In the genomic region with DNA sequence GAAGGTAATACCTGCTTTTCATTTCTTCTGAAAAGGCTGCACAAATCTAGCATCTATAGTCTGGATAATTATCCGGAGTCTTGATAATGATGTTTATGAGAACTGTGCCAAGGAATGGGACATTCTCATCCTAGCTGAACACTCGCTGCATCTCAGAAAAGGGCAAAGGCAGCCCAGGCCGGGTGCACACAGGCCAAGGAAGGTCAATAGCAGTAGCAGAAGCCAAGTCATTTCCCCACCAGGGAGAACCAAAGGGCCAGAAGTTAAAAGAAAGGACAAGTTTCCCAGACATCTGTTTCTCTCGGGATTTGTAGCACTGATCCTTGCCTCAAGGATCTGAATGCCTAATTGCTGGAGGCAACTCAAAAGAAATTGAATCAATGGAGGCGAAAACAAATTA, we compare ENCODE assay signal across 17 cellular contexts.
"Had no signal": no experiment of that assay in that cellular context is flagged by ENCODE, and none has a peak within 500 bp of the region (broad histone marks: within the 10 kb centered on the region; RNA-seq: fewer than 3 reads in every experiment).

No MANE protein-coding gene starts in this region.

- H3K27me3 ChIP-seq: left lung, tibial artery, upper lobe of right lung, vagina had no signal

- H3K4me1 Mint-ChIP-seq: endodermal cell, nephron progenitor cell had no signal

- H3K4me1 ChIP-seq: left lung, psoas muscle, upper lobe of right lung, vagina had no signal

- H3K27ac Mint-ChIP-seq: endodermal cell, nephron progenitor cell had no signal

- H3K9me3 ChIP-seq: left lung, psoas muscle, tibial artery, upper lobe of right lung, vagina had no signal

- DNase-seq: effector CD4-positive, alpha-beta T cell; endodermal cell; erythroblast; islet precursor cell; left lung; mesendoderm; naive B cell; nephron progenitor cell; psoas muscle; retina; small intestine; stimulated activated CD4-positive, alpha-beta T cell treated with anti-CD3 and anti-CD28 coated beads, Interleukin-12 subunit alpha, Interleukin-12 subunit beta, amount 100 ng/mL, for 4 hours; stimulated activated naive CD8-positive, alpha-beta T cell treated with anti-CD3 and anti-CD28 coated beads, Interleukin-15, Interleukin-2, amounts not matched to agents 100 U/mL and 50 U/mL, for 24 hours; tibial artery; upper lobe of right lung had no signal

- H3K9me3 Mint-ChIP-seq: naive B cell had no signal

- H3K36me3 Mint-ChIP-seq: naive B cell had no signal

- H3K27me3 Mint-ChIP-seq: naive B cell had no signal

- H3K27ac ChIP-seq: left lung, psoas muscle, tibial artery, upper lobe of right lung, vagina had no signal

- H3K4me3 Mint-ChIP-seq: endodermal cell, naive B cell, nephron progenitor cell had no signal

- H3K4me3 ChIP-seq: coronary artery, left lung, psoas muscle, tibial artery, upper lobe of right lung, vagina had no signal

- H3K36me3 ChIP-seq: left lung, tibial artery, upper lobe of right lung, vagina had no signal

- ATAC-seq: left lung; psoas muscle; stimulated activated naive CD8-positive, alpha-beta T cell treated with anti-CD3 and anti-CD28 coated beads, Interleukin-15, Interleukin-2, amounts not matched to agents 100 U/mL and 50 U/mL, for 24 hours had no signal
